ENCODE assay signal across 2 cellular contexts in genomic region chr9:79382468-79382867, GRCh38.
TF ChIP-seq lines count a peak whose summit lies in the region.

No MANE protein-coding gene starts in this region.

TF ChIP-seq in WTC11, 78 proteins besides CTCF, POLR2A, EP300 and RAD21 (continued from another document):
- TF ChIP-seq, protein P1, sequence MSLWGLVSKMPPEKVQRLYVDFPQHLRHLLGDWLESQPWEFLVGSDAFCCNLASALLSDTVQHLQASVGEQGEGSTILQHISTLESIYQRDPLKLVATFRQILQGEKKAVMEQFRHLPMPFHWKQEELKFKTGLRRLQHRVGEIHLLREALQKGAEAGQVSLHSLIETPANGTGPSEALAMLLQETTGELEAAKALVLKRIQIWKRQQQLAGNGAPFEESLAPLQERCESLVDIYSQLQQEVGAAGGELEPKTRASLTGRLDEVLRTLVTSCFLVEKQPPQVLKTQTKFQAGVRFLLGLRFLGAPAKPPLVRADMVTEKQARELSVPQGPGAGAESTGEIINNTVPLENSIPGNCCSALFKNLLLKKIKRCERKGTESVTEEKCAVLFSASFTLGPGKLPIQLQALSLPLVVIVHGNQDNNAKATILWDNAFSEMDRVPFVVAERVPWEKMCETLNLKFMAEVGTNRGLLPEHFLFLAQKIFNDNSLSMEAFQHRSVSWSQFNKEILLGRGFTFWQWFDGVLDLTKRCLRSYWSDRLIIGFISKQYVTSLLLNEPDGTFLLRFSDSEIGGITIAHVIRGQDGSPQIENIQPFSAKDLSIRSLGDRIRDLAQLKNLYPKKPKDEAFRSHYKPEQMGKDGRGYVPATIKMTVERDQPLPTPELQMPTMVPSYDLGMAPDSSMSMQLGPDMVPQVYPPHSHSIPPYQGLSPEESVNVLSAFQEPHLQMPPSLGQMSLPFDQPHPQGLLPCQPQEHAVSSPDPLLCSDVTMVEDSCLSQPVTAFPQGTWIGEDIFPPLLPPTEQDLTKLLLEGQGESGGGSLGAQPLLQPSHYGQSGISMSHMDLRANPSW (CRISPR knock-in tag; conservative IDR thresholded peaks at IDR 0.05; ENCODE audit: low read depth) = no peak
- TF ChIP-seq TCF7 (CRISPR knock-in tag; IDR thresholded peaks at IDR 0.05; ENCODE audit: low read depth) = no peak
- TF ChIP-seq TEAD4 (CRISPR knock-in tag; IDR thresholded peaks at IDR 0.05) = no peak
- TF ChIP-seq HMGXB4 (CRISPR knock-in tag; IDR thresholded peaks at IDR 0.05) = no peak
- TF ChIP-seq SMAD4 (CRISPR knock-in tag; IDR thresholded peaks at IDR 0.05) = no peak
- TF ChIP-seq ZNF532 (CRISPR knock-in tag; IDR thresholded peaks at IDR 0.05; ENCODE audit: borderline replicate concordance) = no peak

TF ChIP-seq in HepG2, 621 proteins besides CTCF, POLR2A, EP300 and RAD21 (continued from another document):
- TF ChIP-seq ZNF878 (CRISPR knock-in tag; IDR thresholded peaks at IDR 0.05) (no peak), ISL2 (CRISPR knock-in tag; IDR thresholded peaks at IDR 0.05) (no peak), ZNF547 (CRISPR knock-in tag; IDR thresholded peaks at IDR 0.05) (no peak)
